ENCODE assay signal across 9 cellular contexts in the genomic region with DNA sequence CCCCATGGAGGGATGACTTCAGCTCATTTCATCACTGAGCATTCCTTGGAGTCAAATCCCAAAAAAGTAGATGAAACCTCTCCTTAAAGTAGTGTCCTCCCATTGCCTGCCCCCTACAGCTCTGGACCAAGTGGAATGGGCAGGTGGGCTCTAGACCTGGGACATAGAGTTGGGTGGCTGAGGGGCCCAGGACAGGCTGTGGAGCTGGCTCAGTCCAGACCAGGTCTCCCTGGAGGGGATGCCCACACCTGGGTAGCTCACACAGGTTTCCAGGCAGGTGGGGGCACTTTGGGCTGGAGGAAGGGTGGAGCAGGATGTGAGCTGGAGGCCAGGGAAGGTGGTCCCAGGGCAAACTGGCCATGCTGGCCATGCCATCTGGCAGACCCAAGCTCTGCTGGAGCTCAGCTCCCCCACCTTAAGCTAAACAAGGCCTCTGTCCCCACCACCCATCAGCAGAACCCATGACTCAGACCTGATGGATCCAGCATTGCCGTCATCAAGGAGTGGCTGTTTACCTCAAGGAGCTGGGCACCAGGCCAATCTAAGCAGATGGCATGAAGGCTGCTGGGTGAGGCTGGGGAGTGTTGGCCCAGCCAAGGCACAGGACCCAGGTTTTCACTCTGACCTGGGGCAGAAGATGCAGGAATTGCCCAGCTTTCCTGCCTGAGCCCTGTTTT. TPM values are rescaled to one million over a fixed set of nuclear protein-coding genes. Genes with fewer than 3 reads are reported as not detected.
DNase-seq lines count a peak whose midpoint lies in the region; ATAC-seq and TF ChIP-seq lines count a peak whose summit lies in the region.
"Had no signal": no experiment of that assay in that cellular context is flagged by ENCODE, and none has a peak within 500 bp of the region (broad histone marks: within the 10 kb centered on the region; RNA-seq: fewer than 3 reads in every experiment).

No MANE protein-coding gene starts in this region.

- peak overlapping the region; percentile 79 for H3K27ac ChIP-seq in RWPE2 (ENCODE audit: poor library complexity, severe bottlenecking)

- H3K27me3 Mint-ChIP-seq in stimulated activated naive CD8-positive, alpha-beta T cell treated with anti-CD3 and anti-CD28 coated beads, Interleukin-15, amount 100 ng/mL, for 72 hours = no peaks in the 10 kb centered on the region
- H3K27me3 Mint-ChIP-seq in nephron progenitor cell (ENCODE audit: low read depth, poor library complexity) = peaks cover 54% of the 10 kb centered on the region
- peaks cover 12% of the 10 kb centered on the region for H3K27me3 Mint-ChIP-seq in stimulated activated memory B cell treated with anti-CD40 and anti-IgM and Interleukin-4, amounts not matched to agents 10 μg/mL and 1 μg/mL and 100 μg/mL, for 72 hours

- H3K4me1 ChIP-seq in RWPE2 (ENCODE audit: insufficient read depth, poor library complexity, severe bottlenecking) = peaks cover 50% of the 10 kb centered on the region

- H3K9me3 Mint-ChIP-seq in stimulated activated naive CD8-positive, alpha-beta T cell treated with anti-CD3 and anti-CD28 coated beads, Interleukin-15, amount 100 ng/mL, for 72 hours = no peaks in the 10 kb centered on the region
- H3K9me3 Mint-ChIP-seq in nephron progenitor cell = no peaks in the 10 kb centered on the region
- H3K9me3 Mint-ChIP-seq in stimulated activated memory B cell treated with anti-CD40 and anti-IgM and Interleukin-4, amounts not matched to agents 10 μg/mL and 1 μg/mL and 100 μg/mL, for 72 hours = no peaks in the 10 kb centered on the region
- H3K9me3 Mint-ChIP-seq: naive B cell had no signal

- DNase-seq in stimulated activated naive CD8-positive, alpha-beta T cell treated with anti-CD3 and anti-CD28 coated beads, Interleukin-15, amount 100 ng/mL, for 72 hours = no peak
- DNase-seq in stimulated activated naive CD8-positive, alpha-beta T cell treated with anti-CD3 and anti-CD28 coated beads, Interleukin-15, Interleukin-2, amounts not matched to agents 100 U/mL and 50 U/mL, for 24 hours = no peak
- peak; percentile 99 for DNase-seq in RWPE2 (ENCODE audit: low spot score)
- peak; percentile 34 for DNase-seq in glomerular endothelial cell (ENCODE audit: extremely low read depth, low read depth, low spot score)
- DNase-seq in nephron progenitor cell = no peak
- DNase-seq: naive B cell had no signal

- H3K4me1 Mint-ChIP-seq in stimulated activated naive CD8-positive, alpha-beta T cell treated with anti-CD3 and anti-CD28 coated beads, Interleukin-15, amount 100 ng/mL, for 72 hours = no peaks in the 10 kb centered on the region
- H3K4me1 Mint-ChIP-seq in nephron progenitor cell = no peaks in the 10 kb centered on the region
- H3K4me1 Mint-ChIP-seq in stimulated activated memory B cell treated with anti-CD40 and anti-IgM and Interleukin-4, amounts not matched to agents 10 μg/mL and 1 μg/mL and 100 μg/mL, for 72 hours = no peaks in the 10 kb centered on the region

- TF ChIP-seq CTCF in RWPE2 (IDR thresholded peaks at IDR 0.05; ENCODE audit: poor library complexity, severe bottlenecking) (no peak), nephron progenitor cell (IDR thresholded peaks at IDR 0.05) (no peak)

- H3K36me3 Mint-ChIP-seq in nephron progenitor cell (ENCODE audit: low read depth) = no peaks in the 10 kb centered on the region
- no peaks in the 10 kb centered on the region for H3K36me3 Mint-ChIP-seq in stimulated activated memory B cell treated with anti-CD40 and anti-IgM and Interleukin-4, amounts not matched to agents 10 μg/mL and 1 μg/mL and 100 μg/mL, for 72 hours
- H3K36me3 Mint-ChIP-seq: naive B cell had no signal

- H3K4me3 Mint-ChIP-seq in stimulated activated naive CD8-positive, alpha-beta T cell treated with anti-CD3 and anti-CD28 coated beads, Interleukin-15, amount 100 ng/mL, for 72 hours = no peak overlapping the region
- no peak overlapping the region for H3K4me3 Mint-ChIP-seq in nephron progenitor cell
- H3K4me3 Mint-ChIP-seq in stimulated activated memory B cell treated with anti-CD40 and anti-IgM and Interleukin-4, amounts not matched to agents 10 μg/mL and 1 μg/mL and 100 μg/mL, for 72 hours = no peak overlapping the region

- no peaks in the 10 kb centered on the region for H3K27me3 ChIP-seq in RWPE2 (ENCODE audit: insufficient read depth, poor library complexity, severe bottlenecking)

- no peaks in the 10 kb centered on the region for H3K36me3 ChIP-seq in RWPE2 (ENCODE audit: low read depth)

- peak; percentile 31 for ATAC-seq in stimulated activated naive CD8-positive, alpha-beta T cell treated with anti-CD3 and anti-CD28 coated beads, Interleukin-15, amount 100 ng/mL, for 72 hours
- no peak for ATAC-seq in stimulated activated naive CD8-positive, alpha-beta T cell treated with anti-CD3 and anti-CD28 coated beads, Interleukin-15, Interleukin-2, amounts not matched to agents 100 U/mL and 50 U/mL, for 24 hours
- ATAC-seq in RWPE2 (ENCODE audit: low read depth) (peak; percentile 79), GM19463 (IDR thresholded peaks at IDR 0.05; ENCODE audit: unreplicated experiment) (no peak), HG02884 (IDR thresholded peaks at IDR 0.05; ENCODE audit: unreplicated experiment) (no peak)
- ATAC-seq in stimulated activated memory B cell treated with anti-CD40 and anti-IgM and Interleukin-4, amounts not matched to agents 10 μg/mL and 1 μg/mL and 100 μg/mL, for 72 hours = no peak

- H3K4me3 ChIP-seq in RWPE2 (ENCODE audit: severe bottlenecking) = no peak overlapping the region

- no peaks in the 10 kb centered on the region for H3K9me3 ChIP-seq in RWPE2 (ENCODE audit: severe bottlenecking)

- H3K27ac Mint-ChIP-seq in stimulated activated naive CD8-positive, alpha-beta T cell treated with anti-CD3 and anti-CD28 coated beads, Interleukin-15, amount 100 ng/mL, for 72 hours = no peak overlapping the region
- no peak overlapping the region for H3K27ac Mint-ChIP-seq in nephron progenitor cell
- H3K27ac Mint-ChIP-seq in stimulated activated memory B cell treated with anti-CD40 and anti-IgM and Interleukin-4, amounts not matched to agents 10 μg/mL and 1 μg/mL and 100 μg/mL, for 72 hours = no peak overlapping the region
- H3K27ac Mint-ChIP-seq: naive B cell had no signal

RNA-seq across cellular contexts. Expression of a gene that starts 6.2 kb away (rescaled TPM):
- not detected in 2 replicates for total RNA-seq in glomerular endothelial cell

RNA-seq across cellular contexts. Expression of a gene that starts 30.7 kb away (rescaled TPM):
- 46.4 and 53.4 TPM in 2 replicates for total RNA-seq in glomerular endothelial cell

RNA-seq across cellular contexts. Expression of a gene that starts 31.1 kb away (rescaled TPM):
- total RNA-seq in glomerular endothelial cell = 56.5 and 64.9 TPM in 2 replicates

RNA-seq across cellular contexts. Expression of a gene that starts 56.5 kb away (rescaled TPM):
- 19.2 and 24.0 TPM in 2 replicates for total RNA-seq in glomerular endothelial cell

Comparison
In these comparisons a context has a peak if more than half of its experiments do, and no peak if none do; other contexts are left out.
1. ATAC-seq: peak in stimulated activated naive CD8-positive, alpha-beta T cell treated with anti-CD3 and anti-CD28 coated beads, Interleukin-15, amount 100 ng/mL, for 72 hours (single experiment) and RWPE2 (single experiment); none in stimulated activated naive CD8-positive, alpha-beta T cell treated with anti-CD3 and anti-CD28 coated beads, Interleukin-15, Interleukin-2, amounts not matched to agents 100 U/mL and 50 U/mL, for 24 hours (single experiment), GM19463 (single experiment), stimulated activated memory B cell treated with anti-CD40 and anti-IgM and Interleukin-4, amounts not matched to agents 10 μg/mL and 1 μg/mL and 100 μg/mL, for 72 hours (single experiment) and HG02884 (single experiment).
2. DNase-seq: peak in RWPE2 (single experiment) and glomerular endothelial cell (single experiment); none in stimulated activated naive CD8-positive, alpha-beta T cell treated with anti-CD3 and anti-CD28 coated beads, Interleukin-15, amount 100 ng/mL, for 72 hours (0 of 2), stimulated activated naive CD8-positive, alpha-beta T cell treated with anti-CD3 and anti-CD28 coated beads, Interleukin-15, Interleukin-2, amounts not matched to agents 100 U/mL and 50 U/mL, for 24 hours (single experiment) and nephron progenitor cell (single experiment).